24 cellular contexts compared by ENCODE assay signal in the genomic region with DNA sequence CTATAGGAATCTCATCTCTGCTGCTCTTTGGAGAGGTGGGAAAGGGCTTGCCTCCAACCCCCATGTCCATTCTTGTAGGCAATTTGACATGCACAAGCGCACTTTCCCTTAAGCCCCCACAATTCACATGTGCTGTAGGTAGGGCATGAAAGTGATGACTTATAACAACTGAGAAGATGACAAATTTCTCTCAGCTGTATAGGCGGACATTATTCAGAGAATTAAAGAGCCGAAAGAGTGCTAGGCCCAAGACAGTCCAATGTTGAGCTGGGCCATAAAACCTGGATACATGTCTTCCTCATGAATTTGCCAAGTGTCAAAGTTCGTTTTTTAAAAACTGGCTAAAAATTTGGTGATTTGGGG.
DNase-seq lines count a peak whose midpoint lies in the region; ATAC-seq, FAIRE-seq and TF ChIP-seq lines count a peak whose summit lies in the region.
"Had no signal": no experiment of that assay in that cellular context is flagged by ENCODE, and none has a peak within 500 bp of the region (broad histone marks: within the 10 kb centered on the region; RNA-seq: fewer than 3 reads in every experiment).

No MANE protein-coding gene starts in this region.

- ATAC-seq in SK-N-SH treated with all-trans-retinoic acid at 6 μM for 48 hours (peak; percentile 29), IMR-90 (ENCODE audit: low read depth) (no peak), GM18505 (IDR thresholded peaks at IDR 0.05; ENCODE audit: unreplicated experiment) (no peak)

- H2BK15ac ChIP-seq in IMR-90 (ENCODE audit: low read depth, low read length) (peak overlapping the region; percentile 91; the same call in 1 of the 3 replicates), H1 (ENCODE audit: low read length) (no peak overlapping the region)

- H2BK5ac ChIP-seq in IMR-90 (ENCODE audit: low read depth, low read length, poor library complexity, severe bottlenecking) (no peak overlapping the region), H1 (ENCODE audit: low read depth, low read length) (no peak overlapping the region)

- H3K9me3 Mint-ChIP-seq in type B pancreatic cell: peaks cover 8% of the 10 kb centered on the region

- H3K4ac ChIP-seq in IMR-90 (ENCODE audit: low read depth, low read length) (peak overlapping the region; percentile 77), H1 (replicated peaks; ENCODE audit: insufficient read length, low read depth, low read length) (no peak overlapping the region)

- no peak overlapping the region for H2BK12ac ChIP-seq in H1 (ENCODE audit: low read depth, low read length)

- H3K4me2 ChIP-seq in SK-N-SH (no peak overlapping the region), IMR-90 (ENCODE audit: low read depth, low read length) (no peak overlapping the region), H1 (ENCODE audit: insufficient read depth in 1 of 2, low read depth in 2 of 2, low read length in 2 of 2) (no peak overlapping the region)

- peaks cover 6% of the 10 kb centered on the region for H3K36me3 Mint-ChIP-seq in type B pancreatic cell

- H3K36me3 ChIP-seq in SK-N-SH (replicated peaks in 1 of 2; ENCODE audit: control insufficient read depth in 1 of 2, insufficient read depth in 2 of 2, low read length in 1 of 2) (no peaks in the 10 kb centered on the region), IMR-90 (ENCODE audit: control insufficient read depth, insufficient read depth, low read length) (no peaks in the 10 kb centered on the region), H1 (ENCODE audit: control insufficient read depth in 2 of 4, insufficient read depth in 4 of 4, low read length in 3 of 4) (no peaks in the 10 kb centered on the region)
- H3K36me3 ChIP-seq: BE2C, brain microvascular endothelial cell, colonic mucosa, esophagus squamous epithelium, WERI-Rb-1 had no signal

- no peak for TF ChIP-seq EP300 in SK-N-SH (IDR thresholded peaks at IDR 0.05; ENCODE audit: borderline replicate concordance in 1 of 2, low read depth in 1 of 2, low read length in 1 of 2)
- TF ChIP-seq EP300 in H1 (IDR thresholded peaks at IDR 0.05; ENCODE audit: borderline replicate concordance in 1 of 2, low read depth in 2 of 2, low read length in 2 of 2): no peak

- 0 out of 2 replicates have a peak overlapping the region, but pooled peaks have one; percentile 62 for H2BK120ac ChIP-seq in IMR-90 (ENCODE audit: low read depth, low read length)
- H2BK120ac ChIP-seq in H1 (replicated peaks; ENCODE audit: low read depth, low read length): no peak overlapping the region

- H2BK20ac ChIP-seq in IMR-90 (ENCODE audit: low read depth, low read length) (peak overlapping the region; percentile 29; the same call in 1 of the 2 replicates), H1 (ENCODE audit: low read length) (no peak overlapping the region)

- TF ChIP-seq CTCF in SK-N-SH (IDR thresholded peaks at IDR 0.05): no peak
- no peak for TF ChIP-seq CTCF in IMR-90 (conservative IDR thresholded peaks at IDR 0.05; ENCODE audit: low read depth, low read length)
- no peak for TF ChIP-seq CTCF in H1 (IDR thresholded peaks at IDR 0.05; ENCODE audit: control extremely low read depth in 1 of 3, insufficient read depth in 1 of 3, low read depth in 1 of 3, low read length in 3 of 3)
- TF ChIP-seq CTCF in type B pancreatic cell (conservative IDR thresholded peaks at IDR 0.05): peak; percentile 19

- peak overlapping the region; percentile 48; the same call in 1 of the 2 replicates for H4K91ac ChIP-seq in IMR-90 (ENCODE audit: insufficient read depth, low read depth, low read length)
- no peak overlapping the region for H4K91ac ChIP-seq in H1 (replicated peaks; ENCODE audit: insufficient read length, low read length)

- H3K27me3 ChIP-seq in SK-N-SH (ENCODE audit: insufficient read depth) (no peaks in the 10 kb centered on the region), IMR-90 (ENCODE audit: control insufficient read depth, insufficient read depth, low read length) (no peaks in the 10 kb centered on the region), H1 (replicated peaks in 1 of 4; ENCODE audit: control insufficient read depth in 3 of 4, extremely low read depth in 1 of 4, insufficient read depth in 3 of 4, low read length in 3 of 4) (no peaks in the 10 kb centered on the region)
- H3K27me3 ChIP-seq: BE2C, brain microvascular endothelial cell, colonic mucosa, esophagus squamous epithelium had no signal

- H3K27ac ChIP-seq in SK-N-SH (ENCODE audit: low read depth in 2 of 2, low read length in 1 of 2) (peak overlapping the region in 1 of 2 experiments; percentile 79; a peak in 2 of 4 replicates), IMR-90 (ENCODE audit: insufficient read depth, low read length) (peak overlapping the region; percentile 26; the same call in 1 of the 2 replicates), H1 (ENCODE audit: low read depth, low read length) (no peak overlapping the region)
- H3K27ac ChIP-seq: colonic mucosa, esophagus squamous epithelium, SK-N-MC, WERI-Rb-1 had no signal

- H4K20me1 ChIP-seq in SK-N-SH (ENCODE audit: insufficient read depth): no peaks in the 10 kb centered on the region
- H4K20me1 ChIP-seq in IMR-90 (ENCODE audit: insufficient read depth, low read length): no peaks in the 10 kb centered on the region
- H4K20me1 ChIP-seq in H1 (replicated peaks in 1 of 2; ENCODE audit: control insufficient read depth in 1 of 2, insufficient read depth in 2 of 2, low read length in 2 of 2): no peaks in the 10 kb centered on the region

- H3K4me1 ChIP-seq in SK-N-SH (ENCODE audit: control insufficient read depth in 1 of 2, insufficient read depth in 2 of 2, low read depth in 1 of 2, low read length in 1 of 2) (peaks cover 0 to 14% of the 10 kb centered on the region in 2 experiments; a peak in 2 of 4 replicates), IMR-90 (ENCODE audit: control insufficient read depth, insufficient read depth, low read length) (peaks cover 2% of the 10 kb centered on the region), H1 (replicated peaks in 1 of 4; ENCODE audit: control insufficient read depth in 3 of 4, insufficient read depth in 4 of 4, low read length in 3 of 4) (no peaks in the 10 kb centered on the region)
- H3K4me1 ChIP-seq: BE2C, colonic mucosa had no signal

- H3K9me3 ChIP-seq in SK-N-SH (no peaks in the 10 kb centered on the region), IMR-90 (ENCODE audit: control insufficient read depth, insufficient read depth, low read length) (no peaks in the 10 kb centered on the region; the same call in none of the 2 replicates), H1 (ENCODE audit: insufficient read depth in 2 of 2, low read depth in 1 of 2, low read length in 1 of 2) (0 out of 4 replicates have a peak, but pooled peaks cover 4 to 7% of the 10 kb centered on the region in 2 experiments)
- H3K9me3 ChIP-seq: BE2C, colonic mucosa, esophagus squamous epithelium had no signal

- H3K27ac Mint-ChIP-seq in type B pancreatic cell: no peak overlapping the region
- H3K27ac Mint-ChIP-seq: endodermal cell; stimulated activated naive B cell treated with anti-CD40 and anti-IgM and Interleukin-4, amounts not matched to agents 10 μg/mL and 1 μg/mL and 100 μg/mL, for 72 hours; T-helper 2 cell treated with Interferon-gamma antibody and Interleukin-4, amounts not matched to agents 5 μg/mL and 100 μg/mL, for 36 hours had no signal

- CTCF ChIA-PET in SK-N-SH (lab: Yijun Ruan, JAX): interaction anchor here (0.7 to 3.2 kb wide), 9 partner anchors 11 to 745 kb away, joined by 3 to 12 read pairs (median 4); no protein-coding TSS in a partner anchor
- CTCF ChIA-PET in IMR-90 (lab: Yijun Ruan, JAX): interaction anchor here (0.6 to 1.4 kb wide), 9 partner anchors 32 to 728 kb away, joined by 3 to 6 read pairs (median 4); a partner anchor contains a TSS
- CTCF ChIA-PET in H1 (lab: Charles Lee; ENCODE audit: partially characterized antibody): interaction anchor here (0.6 to 4.2 kb wide), 30 partner anchors 8 to 807 kb away, joined by 3 to 29 read pairs (median 4); a partner anchor contains a TSS
- CTCF ChIA-PET in HEK293T (lab: Yijun Ruan, JAX): interaction anchor here (0.7 kb wide), 1 partner anchor 191 kb away, joined by 3 read pairs; no protein-coding TSS in a partner anchor

- H3K56ac ChIP-seq in IMR-90 (ENCODE audit: extremely low read depth, insufficient read depth, low read length): no peak overlapping the region
- H3K56ac ChIP-seq in H1 (replicated peaks; ENCODE audit: insufficient read length, low read depth, low read length): no peak overlapping the region

- DNase-seq in SK-N-SH (no peak), IMR-90 (no peak), H1 (ENCODE audit: low read depth in 1 of 2, low spot score in 2 of 2) (no peak), type B pancreatic cell (ENCODE audit: extremely low spot score, unreplicated experiment) (no peak), HEK293T (ENCODE audit: extremely low spot score) (no peak), amniotic stem cell (lab: John Stamatoyannopoulos, UW) (no peak)
- DNase-seq: activated CD4-positive, alpha-beta T cell treated with anti-CD3 and anti-CD28 coated beads, Interleukin-2, amount 50 U/mL, for 1 hour; activated CD8-positive, alpha-beta memory T cell treated with anti-CD3 and anti-CD28 coated beads, Interleukin-2, amount 50 U/mL, for 48 hours; BE2C; colonic mucosa; DND-41; endodermal cell; esophagus squamous epithelium; NCI-H2029 treated with DMSO at 0.1 percent for 48 hours; stimulated activated CD4-positive, alpha-beta T cell treated with anti-CD3 and anti-CD28 coated beads, Interleukin-2, amount 100 ng/mL, for 48 hours; stimulated activated naive B cell treated with anti-CD40 and anti-IgM and Interleukin-4, amounts not matched to agents 10 μg/mL and 1 μg/mL and 100 μg/mL, for 72 hours; WERI-Rb-1 had no signal

- no peak overlapping the region for H2AK9ac ChIP-seq in IMR-90 (replicated peaks; ENCODE audit: low read depth, low read length, poor library complexity)

- H3K18ac ChIP-seq in IMR-90 (ENCODE audit: low read depth, low read length) (peak overlapping the region; percentile 64; the same call in 1 of the 2 replicates), H1 (ENCODE audit: extremely low read depth, low read length) (no peak overlapping the region)

- dilution Hi-C loops in IMR-90 (cut with HindIII; ENCODE audit: low sequenced_read_pairs, unreplicated experiment): no loop called here

- no peaks in the 10 kb centered on the region for H3K79me2 ChIP-seq in SK-N-SH (ENCODE audit: insufficient read depth)
- H3K79me2 ChIP-seq in H1 (ENCODE audit: control insufficient read depth in 1 of 2, insufficient read depth in 2 of 2, low read length in 2 of 2): no peaks in the 10 kb centered on the region

- TF ChIP-seq RAD21 in SK-N-SH (IDR thresholded peaks at IDR 0.05; ENCODE audit: low read length) (no peak), IMR-90 (IDR thresholded peaks at IDR 0.05; ENCODE audit: low read length) (no peak), H1 (IDR thresholded peaks at IDR 0.05 in 1 of 2, conservative IDR thresholded peaks at IDR 0.05 in 1 of 2; ENCODE audit: low read depth in 2 of 2, low read length in 2 of 2) (no peak)

- WGBS in SK-N-SH (ENCODE audit: low lambda C conversion rate): 95% methylated on average over 4 of the region's 4 CpGs
- 85% methylated on average over 2 of the region's 4 CpGs; no CpG with 5 or more reads in 1 of the 2 experiments for WGBS in IMR-90 (ENCODE audit: extremely low coverage in 2 of 2, insufficient read length in 1 of 2), 2 experiments
- WGBS in H1 (ENCODE audit: extremely low coverage in 1 of 2, insufficient coverage in 1 of 2, insufficient read length in 1 of 2, insufficient replicate concordance in 2 of 2, low coverage in 1 of 2, low lambda C conversion rate in 2 of 2, missing lambda C conversion rate in 1 of 2), 2 experiments: 90% methylated on average over 4 of the region's 4 CpGs; no CpG with 5 or more reads in 1 of the 2 experiments

- H3K9ac ChIP-seq in SK-N-SH (no peak overlapping the region), IMR-90 (ENCODE audit: low read depth, low read length) (no peak overlapping the region), H1 (replicated peaks in 1 of 4; ENCODE audit: extremely low read depth in 1 of 4, low read depth in 3 of 4, low read length in 3 of 4) (no peak overlapping the region)

- intact Hi-C loops in IMR-90 (cut with micrococcal nuclease): loop anchor here (1.0 to 5.0 kb wide), 12 partner anchors 105 to 737 kb away; a partner anchor contains a TSS

- no peaks in the 10 kb centered on the region for H3K23me2 ChIP-seq in H1 (ENCODE audit: low read depth, low read length)

- H3K14ac ChIP-seq in IMR-90 (replicated peaks; ENCODE audit: low read depth, low read length) (peak overlapping the region; percentile 46; the same call in 1 of the 2 replicates), H1 (ENCODE audit: insufficient read length) (no peak overlapping the region)

- TF ChIP-seq POLR2A in IMR-90 (IDR thresholded peaks at IDR 0.05; ENCODE audit: low read depth, low read length): no peak
- no peak for TF ChIP-seq POLR2A in H1 (IDR thresholded peaks at IDR 0.05; ENCODE audit: control extremely low read depth in 1 of 2, low read depth in 2 of 2, low read length in 2 of 2)
- TF ChIP-seq POLR2A in GM18505 (IDR thresholded peaks at IDR 0.05; ENCODE audit: borderline replicate concordance, extremely low read depth, insufficient read depth, insufficient read length): no peak

- H2AK5ac ChIP-seq in IMR-90 (ENCODE audit: low read depth, low read length) (no peak overlapping the region; the same call in 1 of the 2 replicates), H1 (ENCODE audit: low read depth, low read length) (no peak overlapping the region; the same call in 1 of the 2 replicates)

- no peaks in the 10 kb centered on the region for H3K27me3 Mint-ChIP-seq in type B pancreatic cell

- H3K79me1 ChIP-seq in IMR-90 (ENCODE audit: low read depth in 1 of 2, low read length in 2 of 2) (no peaks in the 10 kb centered on the region), H1 (ENCODE audit: low read depth, low read length) (no peaks in the 10 kb centered on the region)

- H3K4me3 Mint-ChIP-seq in type B pancreatic cell: no peak overlapping the region
- H3K4me3 Mint-ChIP-seq: endodermal cell; stimulated activated naive B cell treated with anti-CD40 and anti-IgM and Interleukin-4, amounts not matched to agents 10 μg/mL and 1 μg/mL and 100 μg/mL, for 72 hours; T-helper 2 cell treated with Interferon-gamma antibody and Interleukin-4, amounts not matched to agents 5 μg/mL and 100 μg/mL, for 36 hours had no signal

- BruUV-seq in IMR-90 (replicated peaks; lab: Mats Ljungman, UMichigan): no TSS peak

- no peak overlapping the region for H3K23ac ChIP-seq in IMR-90 (ENCODE audit: low read depth, low read length)
- no peak overlapping the region for H3K23ac ChIP-seq in H1 (ENCODE audit: insufficient read length)

- peaks cover 3% of the 10 kb centered on the region; the same call in 1 of the 2 replicates for H3K9me1 ChIP-seq in IMR-90 (ENCODE audit: insufficient read depth, low read length)

- peak overlapping the region in 1 of 2 experiments; percentile 52; a peak in 1 of 4 replicates for H4K8ac ChIP-seq in IMR-90 (ENCODE audit: low read depth in 2 of 2, low read length in 2 of 2)
- no peak overlapping the region for H4K8ac ChIP-seq in H1 (ENCODE audit: extremely low read depth, insufficient read depth, low read length)

- H3F3A ChIP-seq in SK-N-SH (replicated peaks; ENCODE audit: insufficient read depth): peaks cover 11% of the 10 kb centered on the region

- H3K9me2 ChIP-seq in SK-N-SH: no peaks in the 10 kb centered on the region

- in situ Hi-C loops in IMR-90 (cut with MboI; ENCODE audit: low sequenced_read_pairs): loop anchor here (5.0 to 10.0 kb wide), 2 partner anchors 583 to 720 kb away; a partner anchor contains a TSS

- H3K4me3 ChIP-seq in SK-N-SH (ENCODE audit: low read depth in 2 of 2, low read length in 1 of 2) (no peak overlapping the region), IMR-90 (ENCODE audit: insufficient read depth, low read depth, low read length) (no peak overlapping the region), H1 (ENCODE audit: extremely low read depth in 1 of 4, insufficient read depth in 2 of 4, low read depth in 3 of 4, low read length in 4 of 4) (no peak overlapping the region)
- H3K4me3 ChIP-seq: colonic mucosa, esophagus squamous epithelium, lung, SK-N-MC had no signal

- no peak overlapping the region; the same call in 1 of the 2 replicates for H4K5ac ChIP-seq in IMR-90 (ENCODE audit: low read depth, low read length)
- no peak overlapping the region for H4K5ac ChIP-seq in H1 (ENCODE audit: insufficient read length, low read depth, low read length)

- H2AFZ ChIP-seq in SK-N-SH (ENCODE audit: low read depth) (no peak overlapping the region), IMR-90 (replicated peaks; ENCODE audit: low read length, poor library complexity) (no peak overlapping the region), H1 (ENCODE audit: low read length) (0 out of 2 replicates have a peak overlapping the region, but pooled peaks have one; percentile 50)

- FAIRE-seq in H1 (lab: Jason Lieb, UNC): no peak
- FAIRE-seq: HTR-8/SVneo had no signal

- H3K4me1 Mint-ChIP-seq in type B pancreatic cell (ENCODE audit: unreplicated experiment): peaks cover 15% of the 10 kb centered on the region
- H3K4me1 Mint-ChIP-seq: endodermal cell had no signal

- POLR2A ChIA-PET in SK-N-SH (lab: Yijun Ruan, JAX) (no interaction called here), IMR-90 (lab: Charles Lee; ENCODE audit: unreplicated experiment) (no interaction called here), H1 (lab: Charles Lee; ENCODE audit: partially characterized antibody) (no interaction called here), HEK293T (lab: Yijun Ruan, JAX) (no interaction called here)
